Comparison of ENCODE assay signal across 30 cellular contexts in the genomic region with DNA sequence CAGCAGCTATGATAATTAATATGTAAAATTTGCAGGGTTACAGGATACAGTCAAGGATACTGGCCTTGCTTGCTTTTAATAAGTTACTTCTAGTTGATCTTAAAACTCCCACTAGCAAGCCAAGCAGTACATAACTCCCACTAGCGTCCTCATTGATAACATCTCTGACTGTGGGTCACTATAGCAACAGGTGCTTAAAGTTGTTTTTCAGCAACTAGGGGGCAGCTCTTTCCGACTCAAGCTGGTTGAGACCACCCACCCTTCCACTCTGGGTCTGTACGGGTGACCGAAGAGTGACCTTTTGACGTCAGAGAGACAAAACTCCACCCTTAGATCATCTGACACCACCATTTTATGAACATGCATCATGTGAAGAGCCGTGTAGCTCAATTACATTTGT.
"Had no signal": no experiment of that assay in that cellular context is flagged by ENCODE, and none has a peak within 500 bp of the region (broad histone marks: within the 10 kb centered on the region; RNA-seq: fewer than 3 reads in every experiment).

No MANE protein-coding gene starts in this region.

- H3K9me3 ChIP-seq: ascending aorta, MG63 had no signal

- H3K27me3 ChIP-seq: ascending aorta, MG63 had no signal

- DNase-seq: activated CD4-positive, alpha-beta T cell treated with anti-CD3 and anti-CD28 coated beads, Interleukin-2, amount 10 ng/mL, durations not matched to agents 24 days and 14 days; activated CD4-positive, alpha-beta T cell treated with anti-CD3 and anti-CD28 coated beads, Interleukin-2, amount 50 U/mL, for 4 hours; activated CD8-positive, alpha-beta T cell treated with anti-CD3 and anti-CD28 coated beads for 36 hours; activated gamma-delta T cell; activated naive CD4-positive, alpha-beta T cell treated with Interleukin-2 at 50 U/mL for 16 hours; activated naive CD8-positive, alpha-beta T cell treated with anti-CD3 and anti-CD28 coated beads, Interleukin-2, amount 10 ng/mL, durations not matched to agents 7 days and 5 days; activated T-cell treated with anti-CD3 and anti-CD28 coated beads, Interleukin-2, amount 50 U/mL, for 1 hour; amygdala; Kasumi-1; MG63; NCI-H1048; NCI-H1105 treated with DMSO at 0.1 percent for 48 hours; NCI-H1436 treated with DMSO at 0.1 percent for 48 hours; NCI-H1694 treated with DMSO at 0.1 percent for 48 hours; NCI-H2029; NCI-H2171; NCI-H510A; NCI-H526; NCI-H748 treated with DMSO at 0.1 percent for 48 hours; NK-92 treated with Interleukin-12 subunit alpha and Interleukin-12 subunit beta, amount 100 ng/mL, for 24 hours; PC-9; Right ventricle myocardium superior; SK-N-SH had no signal

- H3K36me3 Mint-ChIP-seq: activated naive CD4-positive, alpha-beta T cell treated with anti-CD3 and anti-CD28 coated beads, Interleukin-2, amount 50 U/mL, for 24 hours; activated naive CD8-positive, alpha-beta T cell treated with anti-CD3 and anti-CD28 coated beads, Interleukin-2, amount 10 ng/mL, durations not matched to agents 7 days and 5 days had no signal

- H3K36me3 ChIP-seq: ascending aorta, MG63 had no signal

- H3K4me3 Mint-ChIP-seq: activated CD4-positive, alpha-beta T cell treated with anti-CD3 and anti-CD28 coated beads, Interleukin-2, amount 10 ng/mL, durations not matched to agents 24 days and 14 days; activated CD8-positive, alpha-beta T cell treated with anti-CD3 and anti-CD28 coated beads for 36 hours; activated naive CD4-positive, alpha-beta T cell treated with anti-CD3 and anti-CD28 coated beads, Interleukin-2, amount 50 U/mL, for 24 hours; activated naive CD8-positive, alpha-beta T cell treated with anti-CD3 and anti-CD28 coated beads, Interleukin-2, amount 10 ng/mL, durations not matched to agents 7 days and 5 days; T-helper 1 cell treated with Interleukin-12 subunit alpha and Interleukin-12 subunit beta and Interleukin-4 antibody, amounts not matched to agents 30 μg/mL and 1 μg/mL, for 36 hours; T-helper 2 cell treated with Interferon-gamma antibody and Interleukin-4, amounts not matched to agents 5 μg/mL and 100 μg/mL, for 36 hours had no signal

- H3K4me3 ChIP-seq: ascending aorta, MG63, PC-9 had no signal

- FAIRE-seq: RCC 7860, TTC549 had no signal

- H3K27ac ChIP-seq: ascending aorta, PC-9 had no signal

- H3K27ac Mint-ChIP-seq: activated CD4-positive, alpha-beta T cell treated with anti-CD3 and anti-CD28 coated beads, Interleukin-2, amount 10 ng/mL, durations not matched to agents 24 days and 14 days; activated CD8-positive, alpha-beta T cell treated with anti-CD3 and anti-CD28 coated beads for 36 hours; activated naive CD8-positive, alpha-beta T cell treated with anti-CD3 and anti-CD28 coated beads, Interleukin-2, amount 10 ng/mL, durations not matched to agents 7 days and 5 days; activated T-helper 2 cell treated with anti-CD3 and anti-CD28 coated beads, Interferon-gamma antibody, Interleukin-2, Interleukin-4, amounts not matched to agents 10 μg/mL and 5 μg/mL and 100 μg/mL, durations not matched to agents 14 hours and 24 hours and 36 hours; T-helper 1 cell treated with Interleukin-12 subunit alpha and Interleukin-12 subunit beta and Interleukin-4 antibody, amounts not matched to agents 30 μg/mL and 1 μg/mL, for 36 hours; T-helper 2 cell treated with Interferon-gamma antibody and Interleukin-4, amounts not matched to agents 5 μg/mL and 100 μg/mL, for 36 hours had no signal

- ATAC-seq: activated CD8-positive, alpha-beta T cell treated with anti-CD3 and anti-CD28 coated beads for 36 hours had no signal

- H3K4me1 ChIP-seq: ascending aorta had no signal

- H3K4me1 Mint-ChIP-seq: activated CD4-positive, alpha-beta T cell treated with anti-CD3 and anti-CD28 coated beads, Interleukin-2, amount 10 ng/mL, durations not matched to agents 24 days and 14 days; activated naive CD4-positive, alpha-beta T cell treated with anti-CD3 and anti-CD28 coated beads, Interleukin-2, amount 50 U/mL, for 24 hours; activated naive CD8-positive, alpha-beta T cell treated with anti-CD3 and anti-CD28 coated beads, Interleukin-2, amount 10 ng/mL, durations not matched to agents 7 days and 5 days had no signal

- H3K9me3 Mint-ChIP-seq: activated CD4-positive, alpha-beta T cell treated with anti-CD3 and anti-CD28 coated beads, Interleukin-2, amount 10 ng/mL, durations not matched to agents 24 days and 14 days; activated CD8-positive, alpha-beta T cell treated with anti-CD3 and anti-CD28 coated beads for 36 hours; activated T-helper 2 cell treated with anti-CD3 and anti-CD28 coated beads, Interferon-gamma antibody, Interleukin-2, Interleukin-4, amounts not matched to agents 10 μg/mL and 5 μg/mL and 100 μg/mL, durations not matched to agents 14 hours and 24 hours and 36 hours; T-helper 1 cell treated with Interleukin-12 subunit alpha and Interleukin-12 subunit beta and Interleukin-4 antibody, amounts not matched to agents 30 μg/mL and 1 μg/mL, for 36 hours; T-helper 2 cell treated with Interferon-gamma antibody and Interleukin-4, amounts not matched to agents 5 μg/mL and 100 μg/mL, for 36 hours had no signal
